1 cellular context compared by ENCODE assay signal in genomic region chr16:1984347-1985225, GRCh38.
TF ChIP-seq lines count a peak whose summit lies in the region.

No MANE protein-coding gene starts in this region.

TF ChIP-seq in Ishikawa, 13 proteins besides CTCF, POLR2A, EP300 and RAD21 (continued from another document):
- TF ChIP-seq NFIC (IDR thresholded peaks at IDR 0.05) (peak; percentile 56; the same call in 1 of the 2 replicates), TCF12 (IDR thresholded peaks at IDR 0.05; ENCODE audit: low read depth) (no peak)
